ENCODE assay signal across 8 cellular contexts in the genomic region with DNA sequence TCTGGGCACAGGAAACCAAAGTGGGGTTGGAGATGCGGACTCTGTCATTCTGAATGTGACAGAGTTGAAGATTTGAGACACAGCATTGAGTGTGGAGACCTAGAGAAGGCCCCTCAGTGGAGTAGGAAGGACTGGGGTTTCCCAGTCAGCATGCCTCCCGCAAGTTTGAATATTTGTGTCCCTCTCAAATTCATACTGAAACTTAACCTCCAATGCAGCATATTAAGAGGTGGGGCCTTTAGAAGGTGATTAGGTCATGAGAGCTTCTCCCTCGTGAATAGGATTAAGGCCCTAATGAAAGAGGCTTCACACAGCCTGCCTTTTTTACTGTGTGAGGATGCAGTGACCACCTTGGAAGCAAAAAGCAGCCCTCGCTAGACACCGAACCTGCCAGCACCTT. TPM values are rescaled to one million over a fixed set of nuclear protein-coding genes. Genes with fewer than 3 reads are reported as not detected.
DNase-seq lines count a peak whose midpoint lies in the region; ATAC-seq, FAIRE-seq and TF ChIP-seq lines count a peak whose summit lies in the region.
"Had no signal": no experiment of that assay in that cellular context is flagged by ENCODE, and none has a peak within 500 bp of the region (broad histone marks: within the 10 kb centered on the region; RNA-seq: fewer than 3 reads in every experiment).

No MANE protein-coding gene starts in this region.

- H3K36me3 ChIP-seq in mucosa of descending colon (ENCODE audit: low read depth) = peaks cover 6% of the 10 kb centered on the region
- H3K36me3 ChIP-seq in smooth muscle cell (ENCODE audit: low read depth) = no peaks in the 10 kb centered on the region

- no peak overlapping the region for H2AFZ ChIP-seq in smooth muscle cell (ENCODE audit: low read depth)

- no peak overlapping the region for H3K4me2 ChIP-seq in smooth muscle cell

- no peak overlapping the region for H3K9ac ChIP-seq in smooth muscle cell (ENCODE audit: low read depth)

- H3K4me1 ChIP-seq in mucosa of descending colon (ENCODE audit: low read depth) (peaks cover 3% of the 10 kb centered on the region), smooth muscle cell (ENCODE audit: low read depth) (no peaks in the 10 kb centered on the region)

- CTCF ChIA-PET in activated CD8-positive, alpha-beta memory T cell treated with anti-CD3 and anti-CD28 coated beads, Interleukin-2, amount 10 ng/mL, durations not matched to agents 7 days and 5 days (lab: Charles Lee) = interaction anchor here (1.1 to 6.5 kb wide), 3 partner anchors 8 to 38 kb away, joined by 4 to 79 read pairs (median 32); partner anchors contain the start of genes HDDC3, MAN2A2 and UNC45A

- H3K27me3 ChIP-seq in smooth muscle cell (ENCODE audit: low read depth) = no peaks in the 10 kb centered on the region

- TF ChIP-seq CTCF in mucosa of descending colon (IDR thresholded peaks at IDR 0.05) (no peak), smooth muscle cell (IDR thresholded peaks at IDR 0.05; ENCODE audit: borderline replicate concordance, insufficient read depth, poor library complexity, severe bottlenecking) (no peak)

- no peaks in the 10 kb centered on the region for H3K9me3 Mint-ChIP-seq in activated CD8-positive, alpha-beta memory T cell treated with anti-CD3 and anti-CD28 coated beads, Interleukin-2, amount 10 ng/mL, durations not matched to agents 7 days and 5 days (ENCODE audit: low read depth)

- intact Hi-C loops in mucosa of descending colon (cut with DNase I, micrococcal nuclease) = no loop called here

- no peak for FAIRE-seq in H54 (lab: Jason Lieb, UNC)
- FAIRE-seq: endothelial cell of umbilical vein had no signal

- H3K9me3 ChIP-seq in mucosa of descending colon = no peaks in the 10 kb centered on the region
- H3K9me3 ChIP-seq in smooth muscle cell (replicated peaks; ENCODE audit: low read depth) = no peaks in the 10 kb centered on the region

- peaks cover 30% of the 10 kb centered on the region for H3K36me3 Mint-ChIP-seq in activated CD8-positive, alpha-beta memory T cell treated with anti-CD3 and anti-CD28 coated beads, Interleukin-2, amount 10 ng/mL, durations not matched to agents 7 days and 5 days

- H3K27me3 Mint-ChIP-seq in activated CD8-positive, alpha-beta memory T cell treated with anti-CD3 and anti-CD28 coated beads, Interleukin-2, amount 10 ng/mL, durations not matched to agents 7 days and 5 days = no peaks in the 10 kb centered on the region

- peak overlapping the region; percentile 89 for H3K27ac Mint-ChIP-seq in activated CD8-positive, alpha-beta memory T cell treated with anti-CD3 and anti-CD28 coated beads, Interleukin-2, amount 10 ng/mL, durations not matched to agents 7 days and 5 days

- H3F3A ChIP-seq in smooth muscle cell (ENCODE audit: low read depth) = no peaks in the 10 kb centered on the region

- H3K27ac ChIP-seq in smooth muscle cell (ENCODE audit: low read depth) = no peak overlapping the region

- WGBS in smooth muscle cell (ENCODE audit: low lambda C conversion rate) = 91% methylated on average over 5 of the region's 5 CpGs

- H4K20me1 ChIP-seq in smooth muscle cell (ENCODE audit: low read depth) = no peaks in the 10 kb centered on the region

- H3K4me3 ChIP-seq in mucosa of descending colon (no peak overlapping the region), smooth muscle cell (no peak overlapping the region)

- peak; percentile 52 for ATAC-seq in activated CD8-positive, alpha-beta memory T cell treated with anti-CD3 and anti-CD28 coated beads, Interleukin-2, amount 10 ng/mL, durations not matched to agents 7 days and 5 days
- ATAC-seq in HG03045 (IDR thresholded peaks at IDR 0.05; ENCODE audit: unreplicated experiment) = peak; percentile 52
- ATAC-seq in mucosa of descending colon = peak; percentile 9
- ATAC-seq: Right ventricle myocardium inferior had no signal

- no peak for TF ChIP-seq POLR2A in H54 (IDR thresholded peaks at IDR 0.05; ENCODE audit: low read depth, low read length)

- peaks cover 50% of the 10 kb centered on the region for H3K4me1 Mint-ChIP-seq in activated CD8-positive, alpha-beta memory T cell treated with anti-CD3 and anti-CD28 coated beads, Interleukin-2, amount 10 ng/mL, durations not matched to agents 7 days and 5 days

- peak overlapping the region; percentile 21 for H3K4me3 Mint-ChIP-seq in activated CD8-positive, alpha-beta memory T cell treated with anti-CD3 and anti-CD28 coated beads, Interleukin-2, amount 10 ng/mL, durations not matched to agents 7 days and 5 days

- no peaks in the 10 kb centered on the region for H3K79me2 ChIP-seq in smooth muscle cell (ENCODE audit: low read depth)

- DNase-seq in activated CD8-positive, alpha-beta memory T cell treated with anti-CD3 and anti-CD28 coated beads, Interleukin-2, amount 10 ng/mL, durations not matched to agents 7 days and 5 days = peak; percentile 60
- no peak for DNase-seq in activated CD8-positive, alpha-beta memory T cell treated with anti-CD3 and anti-CD28 coated beads, Interleukin-2, amount 50 U/mL, for 48 hours
- no peak for DNase-seq in mucosa of descending colon
- no peak for DNase-seq in H54 (ENCODE audit: insufficient read length, low spot score)
- no peak for DNase-seq in smooth muscle cell (lab: John Stamatoyannopoulos, UW; ENCODE audit: unreplicated experiment)

RNA-seq across cellular contexts. Expression of gene HDDC3, which starts 8.0 kb away (rescaled TPM):
- total RNA-seq in activated CD8-positive, alpha-beta memory T cell treated with anti-CD3 and anti-CD28 coated beads, Interleukin-2, amount 10 ng/mL, durations not matched to agents 7 days and 5 days = 10 to 100 TPM; 33.2 to 39.3 TPM
- total RNA-seq in mucosa of descending colon = 10 to 100 TPM; 10.7 to 23.4 (median 15.4) TPM
- 10.0 and 16.0 TPM in 2 replicates for total RNA-seq in smooth muscle cell
- polyA plus RNA-seq in smooth muscle cell = 15.5 and 16.3 TPM in 2 replicates

RNA-seq across cellular contexts. Expression of gene UNC45A, which starts 10.7 kb away (rescaled TPM):
- total RNA-seq in activated CD8-positive, alpha-beta memory T cell treated with anti-CD3 and anti-CD28 coated beads, Interleukin-2, amount 10 ng/mL, durations not matched to agents 7 days and 5 days = 10 to 100 TPM; 76.3 to 84.4 TPM
- total RNA-seq in mucosa of descending colon (10 to 100 TPM; 43.9 to 92.5 (median 54.8) TPM), smooth muscle cell (43.6 and 57.5 TPM in 2 replicates)
- 66.6 and 68.4 TPM in 2 replicates for polyA plus RNA-seq in smooth muscle cell

RNA-seq across cellular contexts. Expression of gene MAN2A2, which starts 21.3 kb away (rescaled TPM):
- 100 to 1,000 TPM; 174 to 183 TPM for total RNA-seq in activated CD8-positive, alpha-beta memory T cell treated with anti-CD3 and anti-CD28 coated beads, Interleukin-2, amount 10 ng/mL, durations not matched to agents 7 days and 5 days
- total RNA-seq in mucosa of descending colon = 10 to 100 TPM; 50.9 to 75.8 (median 75.3) TPM
- 7.1 and 11.0 TPM in 2 replicates for total RNA-seq in smooth muscle cell
- polyA plus RNA-seq in smooth muscle cell = 9.7 and 15.3 TPM in 2 replicates

RNA-seq across cellular contexts. Expression of gene RCCD1, which starts 30.3 kb away (rescaled TPM):
- 10 to 100 TPM; 35.4 to 50.1 TPM for total RNA-seq in activated CD8-positive, alpha-beta memory T cell treated with anti-CD3 and anti-CD28 coated beads, Interleukin-2, amount 10 ng/mL, durations not matched to agents 7 days and 5 days
- total RNA-seq in mucosa of descending colon = 10 to 100 TPM; 18.5 to 21.5 (median 20.7) TPM
- total RNA-seq in smooth muscle cell = 4.4 and 5.8 TPM in 2 replicates
- polyA plus RNA-seq in smooth muscle cell = 9.2 and 14.8 TPM in 2 replicates

RNA-seq across cellular contexts. Expression of gene FES, which starts 40.1 kb away (rescaled TPM):
- 10 to 100 TPM; 55.7 to 61.2 TPM for total RNA-seq in activated CD8-positive, alpha-beta memory T cell treated with anti-CD3 and anti-CD28 coated beads, Interleukin-2, amount 10 ng/mL, durations not matched to agents 7 days and 5 days
- total RNA-seq in mucosa of descending colon (10 to 100 TPM in 2 of 3 donors, 1 to 10 TPM in 1; 7.9 to 18.6 (median 12.1) TPM), smooth muscle cell (4.9 and 6.3 TPM in 2 replicates)
- polyA plus RNA-seq in smooth muscle cell = 6.2 and 8.2 TPM in 2 replicates
